8 cellular contexts compared by ENCODE assay signal in the genomic region with DNA sequence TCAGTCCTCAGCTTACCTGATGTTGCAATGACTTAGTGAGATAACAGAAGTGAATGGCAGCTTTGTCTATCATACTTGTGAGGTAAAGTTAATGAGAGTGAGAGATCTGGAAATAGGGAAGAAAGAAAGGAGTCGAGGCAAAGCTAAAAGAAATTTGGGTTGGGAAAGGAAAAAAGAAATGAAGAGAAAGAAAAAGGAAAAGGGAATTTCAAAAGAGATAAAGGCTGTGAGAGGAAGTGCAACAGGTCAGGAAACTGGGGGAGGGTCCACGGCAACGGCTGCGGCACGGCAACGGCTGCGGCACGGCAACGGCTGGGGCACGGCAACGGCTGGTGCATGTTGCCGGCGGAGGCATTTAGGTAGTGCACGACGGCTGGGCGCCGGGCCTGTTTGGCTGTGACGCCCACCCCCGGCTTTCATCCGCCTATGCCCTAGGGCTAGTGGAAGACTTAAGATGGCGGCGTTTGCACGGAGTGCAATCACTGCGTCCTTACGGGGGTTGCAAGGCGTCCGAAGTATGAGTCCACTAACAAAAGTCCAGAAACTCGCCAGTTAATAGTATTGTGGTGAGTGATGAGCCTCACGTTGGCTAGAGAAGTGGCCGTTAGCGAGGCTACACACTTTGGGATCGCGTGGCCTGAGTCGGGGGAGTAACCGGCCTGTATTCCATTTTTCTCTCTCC.
DNase-seq lines count a peak whose midpoint lies in the region; ATAC-seq and TF ChIP-seq lines count a peak whose summit lies in the region.

No MANE protein-coding gene starts in this region.

- intact Hi-C loops in spleen (cut with DNase I; ENCODE audit: low total_unique reads), result no loop called here

- H3K36me3 ChIP-seq in spleen, result peaks cover 0 to 27% (median 8%) of the 10 kb centered on the region in 6 donors

- no peaks in the 10 kb centered on the region for H3K9me3 ChIP-seq in spleen

- ATAC-seq in GM18870 (IDR thresholded peaks at IDR 0.05; ENCODE audit: unreplicated experiment) (peak; percentile 95), HG03108 (IDR thresholded peaks at IDR 0.05; ENCODE audit: unreplicated experiment) (peak; percentile 99)

- CTCF ChIA-PET in AG04449 (lab: Yijun Ruan, JAX), result interaction anchor here (0.6 to 1.1 kb wide), 3 partner anchors 9 to 474 kb away, joined by 3 to 4 read pairs (median 3); no protein-coding TSS in a partner anchor

- H3K27me3 ChIP-seq in spleen (replicated peaks in 1 of 7), result no peaks in the 10 kb centered on the region

- POLR2A ChIA-PET in AG04449 (lab: Yijun Ruan, JAX), result no interaction called here

- H3K27ac ChIP-seq in spleen, result peak overlapping the region; percentile 85 to 90 (median 88)

- WGBS in spleen, 5 donors, result 0% methylated on average over 19 to 35 of the region's 35 CpGs

- TF ChIP-seq CTCF in AG04449 (IDR thresholded peaks at IDR 0.05; ENCODE audit: insufficient read depth, low read length, missing control alignments), result no peak
- TF ChIP-seq CTCF in WI38 (IDR thresholded peaks at IDR 0.05; ENCODE audit: low read depth, low read length), result no peak
- no peak for TF ChIP-seq CTCF in cardiac fibroblast (IDR thresholded peaks at IDR 0.05; ENCODE audit: low read depth, low read length)
- TF ChIP-seq CTCF in spleen (IDR thresholded peaks at IDR 0.05 in 8 of 11, conservative IDR thresholded peaks at IDR 0.05 in 3 of 11), result peak in 2 of 11 experiments; percentile 10 to 16

- H3K4me3 ChIP-seq in AG04449 (ENCODE audit: low read depth, low read length), result peak overlapping the region; percentile 75
- H3K4me3 ChIP-seq in WI38 (ENCODE audit: low read depth, low read length), result peak overlapping the region; percentile 96
- H3K4me3 ChIP-seq in cardiac fibroblast (replicated peaks in 1 of 2; ENCODE audit: low read depth in 2 of 2, low read length in 2 of 2), result peak overlapping the region; percentile 61 to 71
- peak overlapping the region; percentile 57 to 95 (median 71) for H3K4me3 ChIP-seq in spleen

- DNase-seq in AG04449 (ENCODE audit: low read depth, low spot score) (no peak), NCI-H2171 treated with DMSO at 0.1 percent for 48 hours (lab: John Stamatoyannopoulos, UW) (peak; percentile 81), cardiac fibroblast (ENCODE audit: low read depth in 2 of 2) (peak; percentile 88 to 91), inferior parietal cortex (ENCODE audit: extremely low spot score) (peak; percentile 74), spleen (peak; percentile 98)

- peaks cover 14 to 37% (median 28%) of the 10 kb centered on the region in 6 donors for H3K4me1 ChIP-seq in spleen

- TF ChIP-seq POLR2A in spleen (IDR thresholded peaks at IDR 0.05), result peak in 1 of 3 donors; percentile 20
